Comparison of ENCODE assay signal across 11 cellular contexts in genomic region chr2:136874258-136874657, GRCh38.
DNase-seq lines count a peak whose midpoint lies in the region; ATAC-seq and TF ChIP-seq lines count a peak whose summit lies in the region.
"Had no signal": no experiment of that assay in that cellular context is flagged by ENCODE, and none has a peak within 500 bp of the region (broad histone marks: within the 10 kb centered on the region; RNA-seq: fewer than 3 reads in every experiment).

No MANE protein-coding gene starts in this region.

- no peaks in the 10 kb centered on the region for H3K4me1 Mint-ChIP-seq in activated naive CD4-positive, alpha-beta T cell treated with anti-CD3 and anti-CD28 coated beads, Interleukin-2, amount 10 ng/mL, durations not matched to agents 7 days and 5 days

- H3K27ac Mint-ChIP-seq in activated naive CD4-positive, alpha-beta T cell treated with anti-CD3 and anti-CD28 coated beads, Interleukin-2, amount 10 ng/mL, durations not matched to agents 7 days and 5 days = no peak overlapping the region

- no peak overlapping the region for H3K27ac ChIP-seq in SK-N-SH (ENCODE audit: low read depth in 2 of 2, low read length in 1 of 2)

- ATAC-seq in left lobe of liver (peak; percentile 90), GM18873 (IDR thresholded peaks at IDR 0.05; ENCODE audit: low FRiP score, unreplicated experiment) (no peak)
- ATAC-seq: K562 had no signal

- peak; percentile 67 for TF ChIP-seq RAD21 in SK-N-SH (IDR thresholded peaks at IDR 0.05; ENCODE audit: low read length)

- no peak for DNase-seq in GM12864 (ENCODE audit: low read depth)
- peak; percentile 36 for DNase-seq in HT-29 (ENCODE audit: low spot score)
- peak; percentile 20 for DNase-seq in SK-N-SH
- no peak for DNase-seq in left lobe of liver (ENCODE audit: low spot score)
- no peak for DNase-seq in cortex of kidney (lab: John Stamatoyannopoulos, UW)
- DNase-seq in activated naive CD4-positive, alpha-beta T cell treated with anti-CD3 and anti-CD28 coated beads, Interleukin-2, amount 10 ng/mL, durations not matched to agents 7 days and 5 days = no peak
- no peak for DNase-seq in activated T-cell treated with anti-CD3 and anti-CD28 coated beads, Interleukin-2, amount 50 U/mL, for 48 hours
- DNase-seq: activated CD4-positive, alpha-beta T cell treated with anti-CD3 and anti-CD28 coated beads, Interleukin-2, amount 50 U/mL, for 4 hours; effector memory CD4-positive, alpha-beta T cell had no signal

- no peak overlapping the region for H3K4me2 ChIP-seq in SK-N-SH

- no peaks in the 10 kb centered on the region for H4K20me1 ChIP-seq in SK-N-SH (ENCODE audit: insufficient read depth)

- H3K36me3 ChIP-seq in SK-N-SH (replicated peaks in 1 of 2; ENCODE audit: control insufficient read depth in 1 of 2, insufficient read depth in 2 of 2, low read length in 1 of 2) = no peaks in the 10 kb centered on the region

- H3K27me3 Mint-ChIP-seq in activated naive CD4-positive, alpha-beta T cell treated with anti-CD3 and anti-CD28 coated beads, Interleukin-2, amount 10 ng/mL, durations not matched to agents 7 days and 5 days = no peaks in the 10 kb centered on the region

- H3K4me1 ChIP-seq in SK-N-SH (ENCODE audit: control insufficient read depth in 1 of 2, insufficient read depth in 2 of 2, low read depth in 1 of 2, low read length in 1 of 2) = no peaks in the 10 kb centered on the region

- H3K4me3 ChIP-seq in GM12864 (ENCODE audit: low read depth, low read length) (no peak overlapping the region), SK-N-SH (ENCODE audit: low read depth in 2 of 2, low read length in 1 of 2) (no peak overlapping the region)
- H3K4me3 ChIP-seq: K562 had no signal

- POLR2A ChIA-PET in SK-N-SH (lab: Yijun Ruan, JAX) = no interaction called here

- no peaks in the 10 kb centered on the region for H3K9me2 ChIP-seq in SK-N-SH

- peak; percentile 53 for TF ChIP-seq CTCF in GM12864 (IDR thresholded peaks at IDR 0.05; ENCODE audit: low read depth, low read length, missing control alignments)
- TF ChIP-seq CTCF in SK-N-SH (IDR thresholded peaks at IDR 0.05) = peak; percentile 55

- no peaks in the 10 kb centered on the region for H3K9me3 Mint-ChIP-seq in activated naive CD4-positive, alpha-beta T cell treated with anti-CD3 and anti-CD28 coated beads, Interleukin-2, amount 10 ng/mL, durations not matched to agents 7 days and 5 days

- H2AFZ ChIP-seq in SK-N-SH (ENCODE audit: low read depth) = peak overlapping the region; percentile 35; the same call in 1 of the 2 replicates

- H3K36me3 Mint-ChIP-seq in activated naive CD4-positive, alpha-beta T cell treated with anti-CD3 and anti-CD28 coated beads, Interleukin-2, amount 10 ng/mL, durations not matched to agents 7 days and 5 days = no peaks in the 10 kb centered on the region

- no peak for TF ChIP-seq EP300 in SK-N-SH (IDR thresholded peaks at IDR 0.05; ENCODE audit: borderline replicate concordance in 1 of 2, low read depth in 1 of 2, low read length in 1 of 2)

- no peaks in the 10 kb centered on the region for H3K9me3 ChIP-seq in SK-N-SH

- H3K9ac ChIP-seq in SK-N-SH = no peak overlapping the region

- CTCF ChIA-PET in SK-N-SH (lab: Yijun Ruan, JAX) = interaction anchor here (0.7 to 2.7 kb wide), 4 partner anchors 8 to 490 kb away, joined by 3 to 5 read pairs (median 3); no protein-coding TSS in a partner anchor
- CTCF ChIA-PET in activated naive CD4-positive, alpha-beta T cell treated with anti-CD3 and anti-CD28 coated beads, Interleukin-2, amount 10 ng/mL, durations not matched to agents 7 days and 5 days (lab: Charles Lee) = no interaction called here

- H3K27me3 ChIP-seq in SK-N-SH (ENCODE audit: insufficient read depth) = no peaks in the 10 kb centered on the region

- H3K79me2 ChIP-seq in SK-N-SH (ENCODE audit: insufficient read depth) = no peaks in the 10 kb centered on the region

- H3K4me3 Mint-ChIP-seq in activated naive CD4-positive, alpha-beta T cell treated with anti-CD3 and anti-CD28 coated beads, Interleukin-2, amount 10 ng/mL, durations not matched to agents 7 days and 5 days = no peak overlapping the region

- no peaks in the 10 kb centered on the region for H3F3A ChIP-seq in SK-N-SH (replicated peaks; ENCODE audit: insufficient read depth)

- WGBS in SK-N-SH (ENCODE audit: low lambda C conversion rate) = 19% methylated on average over 6 of the region's 6 CpGs

TF ChIP-seq in SK-N-SH, 30 proteins besides CTCF, POLR2A, EP300 and RAD21:
- TF ChIP-seq YY1 (IDR thresholded peaks at IDR 0.05; ENCODE audit: low read depth) = no peak
- no peak for TF ChIP-seq USF2 (IDR thresholded peaks at IDR 0.05; ENCODE audit: borderline replicate concordance, low read depth, low read length)
- TF ChIP-seq ELF1 (IDR thresholded peaks at IDR 0.05) = no peak
- TF ChIP-seq EZH2phosphoT487 (IDR thresholded peaks at IDR 0.05; ENCODE audit: borderline replicate concordance, low read depth) = no peak
TF ChIP-seq in SK-N-SH: peak in this region for 0.

Comparison
In these comparisons a context has a peak if more than half of its experiments do, and no peak if none do; other contexts are left out.
1. DNase-seq: peak in HT-29 (single experiment) and SK-N-SH (single experiment); none in GM12864 (single experiment), left lobe of liver (single experiment), cortex of kidney (single experiment), activated naive CD4-positive, alpha-beta T cell treated with anti-CD3 and anti-CD28 coated beads, Interleukin-2, amount 10 ng/mL, durations not matched to agents 7 days and 5 days (single experiment) and activated T-cell treated with anti-CD3 and anti-CD28 coated beads, Interleukin-2, amount 50 U/mL, for 48 hours (0 of 2).